ENCODE assay signal across 1 cellular context in the genomic region with DNA sequence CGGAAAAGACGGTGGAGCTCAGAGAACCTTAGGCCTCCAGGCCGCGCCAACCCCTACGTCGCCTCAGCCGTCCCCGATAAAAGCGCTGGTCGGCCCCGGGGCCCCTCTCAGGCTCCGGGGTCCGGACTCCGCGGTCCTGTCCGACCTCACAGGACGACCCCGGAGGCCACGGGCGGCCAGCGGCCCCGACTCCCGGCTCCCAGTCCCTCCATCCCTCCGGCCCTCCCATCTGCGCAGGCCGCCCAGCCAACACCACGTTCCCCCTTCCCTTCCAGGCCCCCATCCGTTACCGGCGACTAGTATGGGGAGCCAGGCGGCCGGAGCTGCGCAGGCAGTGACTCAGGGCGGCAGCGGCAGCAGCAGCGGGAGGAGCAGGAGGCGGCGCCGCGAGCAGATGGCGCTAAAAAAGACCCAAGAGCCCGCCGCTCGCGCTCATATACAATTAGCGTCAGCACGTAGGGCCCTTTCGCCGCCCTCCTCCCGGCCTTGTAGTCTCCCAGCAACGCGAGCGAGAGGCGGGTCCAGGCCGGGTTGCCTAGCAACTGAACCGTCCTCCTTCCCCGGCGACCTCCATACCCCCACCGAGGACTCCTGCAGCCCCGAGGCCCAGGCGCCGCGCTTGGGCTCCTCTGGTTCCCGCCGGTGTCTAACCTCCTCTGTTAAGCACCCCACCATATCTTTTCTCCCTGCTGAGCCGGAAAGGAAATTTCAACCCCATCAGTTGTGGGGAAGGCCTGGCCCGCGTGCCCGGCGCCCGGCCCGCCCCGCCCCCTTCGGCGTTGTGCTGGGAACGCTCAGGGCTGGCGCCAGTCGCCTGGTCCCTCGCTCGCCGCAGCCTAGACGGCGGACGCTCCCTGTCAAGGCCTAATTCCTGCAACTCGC.
TF ChIP-seq lines count a peak whose summit lies in the region.

A gene with protein sequence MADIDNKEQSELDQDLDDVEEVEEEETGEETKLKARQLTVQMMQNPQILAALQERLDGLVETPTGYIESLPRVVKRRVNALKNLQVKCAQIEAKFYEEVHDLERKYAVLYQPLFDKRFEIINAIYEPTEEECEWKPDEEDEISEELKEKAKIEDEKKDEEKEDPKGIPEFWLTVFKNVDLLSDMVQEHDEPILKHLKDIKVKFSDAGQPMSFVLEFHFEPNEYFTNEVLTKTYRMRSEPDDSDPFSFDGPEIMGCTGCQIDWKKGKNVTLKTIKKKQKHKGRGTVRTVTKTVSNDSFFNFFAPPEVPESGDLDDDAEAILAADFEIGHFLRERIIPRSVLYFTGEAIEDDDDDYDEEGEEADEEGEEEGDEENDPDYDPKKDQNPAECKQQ (minus strand): TSS at position 409 of the 882 bp plus-strand sequence. CDS start 10,466 bp downstream, outside the sequence.

TF ChIP-seq in A549, 52 proteins besides CTCF, POLR2A, EP300 and RAD21 (continued from another document):
- peak; percentile 11 for TF ChIP-seq MAFK (IDR thresholded peaks at IDR 0.05; ENCODE audit: partially characterized antibody)
- TF ChIP-seq RNF2 (IDR thresholded peaks at IDR 0.05; ENCODE audit: borderline replicate concordance, low read depth): no peak
- TF ChIP-seq NFE2L2 (conservative IDR thresholded peaks at IDR 0.05; ENCODE audit: low read length): no peak
- TF ChIP-seq RFX5 (IDR thresholded peaks at IDR 0.05): no peak
- peak; percentile 58; the same call in 1 of the 2 replicates for TF ChIP-seq HOXA7 (CRISPR knock-in tag; IDR thresholded peaks at IDR 0.05)
- no peak for TF ChIP-seq FOXS1 (CRISPR knock-in tag; IDR thresholded peaks at IDR 0.05)
- TF ChIP-seq, protein P1, sequence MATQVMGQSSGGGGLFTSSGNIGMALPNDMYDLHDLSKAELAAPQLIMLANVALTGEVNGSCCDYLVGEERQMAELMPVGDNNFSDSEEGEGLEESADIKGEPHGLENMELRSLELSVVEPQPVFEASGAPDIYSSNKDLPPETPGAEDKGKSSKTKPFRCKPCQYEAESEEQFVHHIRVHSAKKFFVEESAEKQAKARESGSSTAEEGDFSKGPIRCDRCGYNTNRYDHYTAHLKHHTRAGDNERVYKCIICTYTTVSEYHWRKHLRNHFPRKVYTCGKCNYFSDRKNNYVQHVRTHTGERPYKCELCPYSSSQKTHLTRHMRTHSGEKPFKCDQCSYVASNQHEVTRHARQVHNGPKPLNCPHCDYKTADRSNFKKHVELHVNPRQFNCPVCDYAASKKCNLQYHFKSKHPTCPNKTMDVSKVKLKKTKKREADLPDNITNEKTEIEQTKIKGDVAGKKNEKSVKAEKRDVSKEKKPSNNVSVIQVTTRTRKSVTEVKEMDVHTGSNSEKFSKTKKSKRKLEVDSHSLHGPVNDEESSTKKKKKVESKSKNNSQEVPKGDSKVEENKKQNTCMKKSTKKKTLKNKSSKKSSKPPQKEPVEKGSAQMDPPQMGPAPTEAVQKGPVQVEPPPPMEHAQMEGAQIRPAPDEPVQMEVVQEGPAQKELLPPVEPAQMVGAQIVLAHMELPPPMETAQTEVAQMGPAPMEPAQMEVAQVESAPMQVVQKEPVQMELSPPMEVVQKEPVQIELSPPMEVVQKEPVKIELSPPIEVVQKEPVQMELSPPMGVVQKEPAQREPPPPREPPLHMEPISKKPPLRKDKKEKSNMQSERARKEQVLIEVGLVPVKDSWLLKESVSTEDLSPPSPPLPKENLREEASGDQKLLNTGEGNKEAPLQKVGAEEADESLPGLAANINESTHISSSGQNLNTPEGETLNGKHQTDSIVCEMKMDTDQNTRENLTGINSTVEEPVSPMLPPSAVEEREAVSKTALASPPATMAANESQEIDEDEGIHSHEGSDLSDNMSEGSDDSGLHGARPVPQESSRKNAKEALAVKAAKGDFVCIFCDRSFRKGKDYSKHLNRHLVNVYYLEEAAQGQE (IDR thresholded peaks at IDR 0.05): no peak
- TF ChIP-seq KDM1A (IDR thresholded peaks at IDR 0.05; ENCODE audit: low read depth): no peak
- TF ChIP-seq HOXB13 (CRISPR knock-in tag; IDR thresholded peaks at IDR 0.05; ENCODE audit: low read depth): no peak
- TF ChIP-seq NPAS2 (CRISPR knock-in tag; IDR thresholded peaks at IDR 0.05; ENCODE audit: borderline replicate concordance): no peak
- no peak for TF ChIP-seq ZC3H11A (IDR thresholded peaks at IDR 0.05)
- TF ChIP-seq KDM5A (IDR thresholded peaks at IDR 0.05): 0 out of 2 replicates have a peak, but pooled peaks have one; percentile 0
- no peak for TF ChIP-seq RCOR1 (IDR thresholded peaks at IDR 0.05; ENCODE audit: low read depth, low read length)
- TF ChIP-seq EHF (CRISPR knock-in tag; IDR thresholded peaks at IDR 0.05): no peak
- TF ChIP-seq CBX2 (IDR thresholded peaks at IDR 0.05; ENCODE audit: borderline replicate concordance, low read depth): no peak
- peak; percentile 89; the same call in 1 of the 2 replicates for TF ChIP-seq TP53 (CRISPR knock-in tag; IDR thresholded peaks at IDR 0.05)
- no peak for TF ChIP-seq HDAC2 (IDR thresholded peaks at IDR 0.05)
- TF ChIP-seq, protein P2, sequence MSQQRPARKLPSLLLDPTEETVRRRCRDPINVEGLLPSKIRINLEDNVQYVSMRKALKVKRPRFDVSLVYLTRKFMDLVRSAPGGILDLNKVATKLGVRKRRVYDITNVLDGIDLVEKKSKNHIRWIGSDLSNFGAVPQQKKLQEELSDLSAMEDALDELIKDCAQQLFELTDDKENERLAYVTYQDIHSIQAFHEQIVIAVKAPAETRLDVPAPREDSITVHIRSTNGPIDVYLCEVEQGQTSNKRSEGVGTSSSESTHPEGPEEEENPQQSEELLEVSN (IDR thresholded peaks at IDR 0.05; ENCODE audit: borderline replicate concordance, low read depth): peak; percentile 38; the same call in 1 of the 2 replicates
- TF ChIP-seq, protein P3, sequence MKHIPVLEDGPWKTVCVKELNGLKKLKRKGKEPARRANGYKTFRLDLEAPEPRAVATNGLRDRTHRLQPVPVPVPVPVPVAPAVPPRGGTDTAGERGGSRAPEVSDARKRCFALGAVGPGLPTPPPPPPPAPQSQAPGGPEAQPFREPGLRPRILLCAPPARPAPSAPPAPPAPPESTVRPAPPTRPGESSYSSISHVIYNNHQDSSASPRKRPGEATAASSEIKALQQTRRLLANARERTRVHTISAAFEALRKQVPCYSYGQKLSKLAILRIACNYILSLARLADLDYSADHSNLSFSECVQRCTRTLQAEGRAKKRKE (CRISPR knock-in tag; IDR thresholded peaks at IDR 0.05; ENCODE audit: low read depth): no peak
- no peak for TF ChIP-seq CHD2 (IDR thresholded peaks at IDR 0.05; ENCODE audit: low read length, partially characterized antibody)
- TF ChIP-seq, protein P4, sequence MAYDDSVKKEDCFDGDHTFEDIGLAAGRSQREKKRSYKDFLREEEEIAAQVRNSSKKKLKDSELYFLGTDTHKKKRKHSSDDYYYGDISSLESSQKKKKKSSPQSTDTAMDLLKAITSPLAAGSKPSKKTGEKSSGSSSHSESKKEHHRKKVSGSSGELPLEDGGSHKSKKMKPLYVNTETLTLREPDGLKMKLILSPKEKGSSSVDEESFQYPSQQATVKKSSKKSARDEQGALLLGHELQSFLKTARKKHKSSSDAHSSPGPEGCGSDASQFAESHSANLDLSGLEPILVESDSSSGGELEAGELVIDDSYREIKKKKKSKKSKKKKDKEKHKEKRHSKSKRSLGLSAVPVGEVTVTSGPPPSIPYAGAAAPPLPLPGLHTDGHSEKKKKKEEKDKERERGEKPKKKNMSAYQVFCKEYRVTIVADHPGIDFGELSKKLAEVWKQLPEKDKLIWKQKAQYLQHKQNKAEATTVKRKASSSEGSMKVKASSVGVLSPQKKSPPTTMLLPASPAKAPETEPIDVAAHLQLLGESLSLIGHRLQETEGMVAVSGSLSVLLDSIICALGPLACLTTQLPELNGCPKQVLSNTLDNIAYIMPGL (CRISPR knock-in tag; IDR thresholded peaks at IDR 0.05; ENCODE audit: borderline replicate concordance): peak; percentile 97
- no peak for TF ChIP-seq FOSB (CRISPR knock-in tag; IDR thresholded peaks at IDR 0.05)
- TF ChIP-seq RARB (CRISPR knock-in tag; IDR thresholded peaks at IDR 0.05): 0 out of 2 replicates have a peak, but pooled peaks have one; percentile 42
- TF ChIP-seq SREBF2 (IDR thresholded peaks at IDR 0.05): no peak
- TF ChIP-seq MYC (IDR thresholded peaks at IDR 0.05; ENCODE audit: borderline replicate concordance, low read length): peak; percentile 36; the same call in 1 of the 2 replicates
- TF ChIP-seq ZSCAN20 (CRISPR knock-in tag; IDR thresholded peaks at IDR 0.05): no peak
- TF ChIP-seq EHMT2 (IDR thresholded peaks at IDR 0.05; ENCODE audit: low read depth): no peak
- peak; percentile 73; the same call in 1 of the 2 replicates for TF ChIP-seq TFCP2L1 (CRISPR knock-in tag; IDR thresholded peaks at IDR 0.05)
